35 cellular contexts compared by ENCODE assay signal in the genomic region with DNA sequence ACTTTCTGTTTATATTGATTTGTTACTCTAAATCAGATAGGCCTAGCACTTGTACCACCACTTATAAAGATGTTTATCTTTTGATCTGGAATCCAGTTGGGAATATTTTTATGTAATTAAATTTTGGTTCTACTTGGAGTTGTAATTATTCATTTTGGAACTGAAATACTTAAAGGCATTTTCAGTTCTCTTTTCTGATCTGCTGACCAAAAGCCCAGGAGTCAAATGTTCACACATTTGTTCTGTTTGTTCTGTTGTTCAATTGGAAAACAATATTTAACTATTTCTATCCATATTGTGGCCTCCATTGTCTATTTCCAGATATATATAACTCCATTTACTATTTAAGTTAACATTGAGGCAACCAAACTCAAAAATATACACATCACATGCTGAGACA.
"Had no signal": no experiment of that assay in that cellular context is flagged by ENCODE, and none has a peak within 500 bp of the region (broad histone marks: within the 10 kb centered on the region; RNA-seq: fewer than 3 reads in every experiment).

No MANE protein-coding gene starts in this region.

- H3K4me3 ChIP-seq: MG63 had no signal

- DNase-seq: Karpas-422, Kasumi-1, MG63, MM.1S, MV-4-11, NCI-H1048, NCI-H1092, NCI-H1092 treated with DMSO at 0.1 percent for 48 hours, NCI-H1105, NCI-H1105 treated with DMSO at 0.1 percent for 48 hours, NCI-H1417, NCI-H1417 treated with DMSO at 0.1 percent for 48 hours, NCI-H1436, NCI-H1436 treated with DMSO at 0.1 percent for 48 hours, NCI-H146, NCI-H1694, NCI-H1694 treated with DMSO at 0.1 percent for 48 hours, NCI-H187, NCI-H187 treated with DMSO at 0.1 percent for 48 hours, NCI-H1930, NCI-H2029, NCI-H2029 treated with DMSO at 0.1 percent for 48 hours, NCI-H2081, NCI-H2081 treated with DMSO at 0.1 percent for 48 hours, NCI-H2107, NCI-H2171, NCI-H2171 treated with DMSO at 0.1 percent for 48 hours, NCI-H2227 treated with DMSO at 0.1 percent for 48 hours, NCI-H226, NCI-H345, NCI-H446, NCI-H446 treated with DMSO at 0.1 percent for 48 hours, NCI-H510A, NCI-H510A treated with DMSO at 0.1 percent for 48 hours, NCI-H524 had no signal

- H3K36me3 ChIP-seq: MG63 had no signal

- H3K27me3 ChIP-seq: MG63 had no signal
